9 cellular contexts compared by ENCODE assay signal in the genomic region with DNA sequence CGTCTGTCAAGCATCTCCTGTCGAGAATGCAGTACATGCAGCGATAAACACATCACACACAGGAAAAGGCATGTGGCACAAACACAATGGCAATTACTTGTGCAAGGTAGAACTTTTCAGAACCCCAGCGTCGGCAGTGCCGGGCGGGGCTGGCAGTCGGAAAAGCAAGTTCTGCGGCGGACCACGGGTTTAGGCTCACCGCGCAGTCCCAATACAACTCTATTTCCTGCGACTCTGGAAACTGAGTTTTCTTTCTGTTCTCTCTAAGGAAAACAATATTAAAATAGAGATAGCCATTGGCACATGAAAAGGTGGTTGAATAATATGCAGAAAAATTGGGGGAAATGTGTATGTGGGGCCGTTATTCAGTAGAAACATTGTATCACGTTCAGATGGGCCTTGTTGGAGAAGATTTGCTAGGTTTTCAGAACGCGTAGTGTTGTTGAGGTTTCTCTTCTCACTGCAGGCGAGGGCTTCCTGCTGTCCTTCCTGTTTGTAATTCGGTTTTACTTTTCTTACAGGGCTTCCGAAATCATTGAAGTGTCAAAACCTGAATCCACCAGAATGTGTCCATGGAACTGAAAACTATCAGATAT.
DNase-seq lines count a peak whose midpoint lies in the region; ATAC-seq and TF ChIP-seq lines count a peak whose summit lies in the region.
"Had no signal": no experiment of that assay in that cellular context is flagged by ENCODE, and none has a peak within 500 bp of the region (broad histone marks: within the 10 kb centered on the region; RNA-seq: fewer than 3 reads in every experiment).

No MANE protein-coding gene starts in this region.

- no peaks in the 10 kb centered on the region for H3K36me3 ChIP-seq in right atrium auricular region
- no peaks in the 10 kb centered on the region for H3K36me3 ChIP-seq in upper lobe of left lung
- no peaks in the 10 kb centered on the region for H3K36me3 ChIP-seq in transverse colon
- H3K36me3 ChIP-seq: WERI-Rb-1 had no signal

- H3K9me3 ChIP-seq in right atrium auricular region (no peaks in the 10 kb centered on the region), upper lobe of left lung (no peaks in the 10 kb centered on the region), transverse colon (no peaks in the 10 kb centered on the region)

- TF ChIP-seq POLR2A in upper lobe of left lung (IDR thresholded peaks at IDR 0.05) (no peak), transverse colon (IDR thresholded peaks at IDR 0.05) (no peak)

- no peak for TF ChIP-seq CTCF in right atrium auricular region (IDR thresholded peaks at IDR 0.05)
- TF ChIP-seq CTCF in upper lobe of left lung (IDR thresholded peaks at IDR 0.05) = no peak
- no peak for TF ChIP-seq CTCF in transverse colon (IDR thresholded peaks at IDR 0.05)

- H3K4me3 ChIP-seq in right atrium auricular region = peak overlapping the region; percentile 15 to 25
- peak overlapping the region in 3 of 4 donors; percentile 6 to 40 (median 29) for H3K4me3 ChIP-seq in upper lobe of left lung
- H3K4me3 ChIP-seq in transverse colon = no peak overlapping the region

- peaks cover 11% of the 10 kb centered on the region for H3K4me1 Mint-ChIP-seq in activated naive CD4-positive, alpha-beta T cell treated with anti-CD3 and anti-CD28 coated beads, Interleukin-2, amount 10 ng/mL, durations not matched to agents 7 days and 5 days
- peaks cover 7% of the 10 kb centered on the region for H3K4me1 Mint-ChIP-seq in T-helper 2 cell treated with Interferon-gamma antibody and Interleukin-4, amounts not matched to agents 5 μg/mL and 100 μg/mL, for 36 hours (ENCODE audit: low read depth)

- peak overlapping the region; percentile 87 for H3K27ac Mint-ChIP-seq in activated naive CD4-positive, alpha-beta T cell treated with anti-CD3 and anti-CD28 coated beads, Interleukin-2, amount 10 ng/mL, durations not matched to agents 7 days and 5 days
- peak overlapping the region; percentile 73 for H3K27ac Mint-ChIP-seq in T-helper 2 cell treated with Interferon-gamma antibody and Interleukin-4, amounts not matched to agents 5 μg/mL and 100 μg/mL, for 36 hours

- no peaks in the 10 kb centered on the region for H3K4me1 ChIP-seq in right atrium auricular region
- H3K4me1 ChIP-seq in upper lobe of left lung = peaks cover 0 to 10% (median 3%) of the 10 kb centered on the region in 4 donors
- H3K4me1 ChIP-seq in transverse colon = no peaks in the 10 kb centered on the region

- peak in 1 of 2 donors; percentile 57 for ATAC-seq in upper lobe of left lung (ENCODE audit: low FRiP score in 2 of 2)

- H3K27me3 ChIP-seq in right atrium auricular region = no peaks in the 10 kb centered on the region
- H3K27me3 ChIP-seq in upper lobe of left lung = no peaks in the 10 kb centered on the region
- H3K27me3 ChIP-seq in transverse colon = no peaks in the 10 kb centered on the region

- no peak for DNase-seq in activated naive CD4-positive, alpha-beta T cell treated with anti-CD3 and anti-CD28 coated beads, Interleukin-2, amount 10 ng/mL, durations not matched to agents 7 days and 5 days
- no peak for DNase-seq in activated naive CD4-positive, alpha-beta T cell treated with Interleukin-2 at 50 U/mL for 16 hours
- no peak for DNase-seq in T-helper 2 cell treated with Interferon-gamma antibody and Interleukin-4, amounts not matched to agents 5 μg/mL and 100 μg/mL, for 36 hours (ENCODE audit: low spot score)
- DNase-seq in right atrium auricular region (ENCODE audit: low spot score) (no peak), upper lobe of left lung (no peak), SIG-M5 (lab: John Stamatoyannopoulos, UW) (no peak), transverse colon (no peak), HCEC 1CT (no peak)

- in situ Hi-C loops in transverse colon (cut with MboI; ENCODE audit: low pct_ligation_motif_present in 1 of 4, low pct_unique_long_range_greater_than_20kb in 1 of 4, low sequenced_read_pairs in 3 of 4) = loop anchor here (10.0 to 25.0 kb wide), 3 partner anchors 519 to 722 kb away; no protein-coding TSS in a partner anchor

- H3K27ac ChIP-seq in right atrium auricular region = no peak overlapping the region
- H3K27ac ChIP-seq in upper lobe of left lung = no peak overlapping the region
- H3K27ac ChIP-seq in transverse colon = no peak overlapping the region
- H3K27ac ChIP-seq: WERI-Rb-1 had no signal

- WGBS in upper lobe of left lung, 2 donors = 71 to 73% methylated on average over 21 of the region's 21 CpGs
- 70 to 76% methylated on average over 18 to 21 of the region's 21 CpGs for WGBS in transverse colon (ENCODE audit: low coverage in 1 of 2), 2 donors

- peak overlapping the region; percentile 74 for H3K4me3 Mint-ChIP-seq in activated naive CD4-positive, alpha-beta T cell treated with anti-CD3 and anti-CD28 coated beads, Interleukin-2, amount 10 ng/mL, durations not matched to agents 7 days and 5 days
- peak overlapping the region; percentile 83 for H3K4me3 Mint-ChIP-seq in T-helper 2 cell treated with Interferon-gamma antibody and Interleukin-4, amounts not matched to agents 5 μg/mL and 100 μg/mL, for 36 hours

- intact Hi-C loops in transverse colon (cut with DNase I; ENCODE audit: low total_unique reads) = loop anchor here (1.0 kb wide), 1 partner anchor 514 kb away; no protein-coding TSS in a partner anchor

- TF ChIP-seq EP300 in upper lobe of left lung (IDR thresholded peaks at IDR 0.05) (no peak), transverse colon (IDR thresholded peaks at IDR 0.05; ENCODE audit: low read depth) (no peak)

- CTCF ChIA-PET in activated naive CD4-positive, alpha-beta T cell treated with anti-CD3 and anti-CD28 coated beads, Interleukin-2, amount 10 ng/mL, durations not matched to agents 7 days and 5 days (lab: Charles Lee) = no interaction called here

- peaks cover 15% of the 10 kb centered on the region for H3K27me3 Mint-ChIP-seq in activated naive CD4-positive, alpha-beta T cell treated with anti-CD3 and anti-CD28 coated beads, Interleukin-2, amount 10 ng/mL, durations not matched to agents 7 days and 5 days
- H3K27me3 Mint-ChIP-seq in T-helper 2 cell treated with Interferon-gamma antibody and Interleukin-4, amounts not matched to agents 5 μg/mL and 100 μg/mL, for 36 hours (ENCODE audit: low read depth) = no peaks in the 10 kb centered on the region

- no peaks in the 10 kb centered on the region for H3K36me3 Mint-ChIP-seq in activated naive CD4-positive, alpha-beta T cell treated with anti-CD3 and anti-CD28 coated beads, Interleukin-2, amount 10 ng/mL, durations not matched to agents 7 days and 5 days
- H3K36me3 Mint-ChIP-seq in T-helper 2 cell treated with Interferon-gamma antibody and Interleukin-4, amounts not matched to agents 5 μg/mL and 100 μg/mL, for 36 hours (ENCODE audit: low read depth) = no peaks in the 10 kb centered on the region

- H3K9me3 Mint-ChIP-seq in activated naive CD4-positive, alpha-beta T cell treated with anti-CD3 and anti-CD28 coated beads, Interleukin-2, amount 10 ng/mL, durations not matched to agents 7 days and 5 days = no peaks in the 10 kb centered on the region
- H3K9me3 Mint-ChIP-seq in T-helper 2 cell treated with Interferon-gamma antibody and Interleukin-4, amounts not matched to agents 5 μg/mL and 100 μg/mL, for 36 hours = no peaks in the 10 kb centered on the region

Comparison
In these comparisons a context has a peak if more than half of its experiments do, and no peak if none do; other contexts are left out.
1. H3K4me3 ChIP-seq: peak in right atrium auricular region (2 of 2) and upper lobe of left lung (3 of 4); none in transverse colon (0 of 4).